Comparison of ENCODE assay signal across 9 cellular contexts in the genomic region with DNA sequence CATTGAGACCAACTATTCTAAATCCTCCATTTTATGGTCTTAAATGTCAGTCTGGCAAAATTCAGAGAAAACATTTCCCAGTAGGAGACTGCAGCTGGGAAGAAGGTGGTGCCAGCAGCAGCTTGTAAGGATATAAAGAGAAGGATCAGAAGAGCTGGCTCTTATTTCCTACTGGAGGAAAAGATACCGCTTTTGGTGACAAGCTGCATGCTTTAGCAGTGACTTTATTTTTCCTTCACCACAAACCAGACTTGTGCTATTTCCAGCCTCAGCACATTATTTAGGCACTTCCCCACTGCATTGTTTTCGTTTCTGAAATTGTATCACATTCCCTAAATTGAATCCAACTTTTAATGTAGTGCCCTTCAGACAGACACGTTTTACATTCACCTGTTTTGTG. TPM values are rescaled to one million over a fixed set of nuclear protein-coding genes. Genes with fewer than 3 reads are reported as not detected.
DNase-seq lines count a peak whose midpoint lies in the region; ATAC-seq and TF ChIP-seq lines count a peak whose summit lies in the region.
"Had no signal": no experiment of that assay in that cellular context is flagged by ENCODE, and none has a peak within 500 bp of the region (broad histone marks: within the 10 kb centered on the region; RNA-seq: fewer than 3 reads in every experiment).

No MANE protein-coding gene starts in this region.

- TF ChIP-seq CTCF in omental fat pad (IDR thresholded peaks at IDR 0.05) = no peak

- ATAC-seq in SK-N-SH treated with all-trans-retinoic acid at 6 μM for 48 hours = peak; percentile 86
- no peak for ATAC-seq in GM21367 (IDR thresholded peaks at IDR 0.05; ENCODE audit: unreplicated experiment)
- no peak for ATAC-seq in omental fat pad (ENCODE audit: low FRiP score)

- H3K4me3 ChIP-seq in skeletal muscle cell (ENCODE audit: low read depth, low read length) = no peak overlapping the region

- peak; percentile 34 for DNase-seq in NCI-H2107 treated with DMSO at 0.1 percent for 48 hours (lab: John Stamatoyannopoulos, UW; ENCODE audit: unreplicated experiment)
- no peak for DNase-seq in NCI-H2107 (lab: John Stamatoyannopoulos, UW)
- DNase-seq in fibroblast of the conjunctiva (ENCODE audit: low read depth) = peak; percentile 63
- peak; percentile 78 for DNase-seq in skeletal muscle cell (ENCODE audit: low read depth)
- no peak for DNase-seq in DMS153 (lab: John Stamatoyannopoulos, UW)
- DNase-seq in omental fat pad (ENCODE audit: low spot score) = no peak
- DNase-seq: immature natural killer cell had no signal

TF ChIP-seq in SK-N-SH treated with all-trans-retinoic acid at 6 μM for 48 hours, 23 proteins besides CTCF, POLR2A, EP300 and RAD21:
- TF ChIP-seq ARNTL (CRISPR knock-in tag; IDR thresholded peaks at IDR 0.05; ENCODE audit: borderline replicate concordance, low read depth) = no peak
- no peak for TF ChIP-seq ZNF70 (CRISPR knock-in tag; IDR thresholded peaks at IDR 0.05)
- TF ChIP-seq TCF4 (CRISPR knock-in tag; IDR thresholded peaks at IDR 0.05; ENCODE audit: borderline replicate concordance) = no peak
- TF ChIP-seq, protein P1, sequence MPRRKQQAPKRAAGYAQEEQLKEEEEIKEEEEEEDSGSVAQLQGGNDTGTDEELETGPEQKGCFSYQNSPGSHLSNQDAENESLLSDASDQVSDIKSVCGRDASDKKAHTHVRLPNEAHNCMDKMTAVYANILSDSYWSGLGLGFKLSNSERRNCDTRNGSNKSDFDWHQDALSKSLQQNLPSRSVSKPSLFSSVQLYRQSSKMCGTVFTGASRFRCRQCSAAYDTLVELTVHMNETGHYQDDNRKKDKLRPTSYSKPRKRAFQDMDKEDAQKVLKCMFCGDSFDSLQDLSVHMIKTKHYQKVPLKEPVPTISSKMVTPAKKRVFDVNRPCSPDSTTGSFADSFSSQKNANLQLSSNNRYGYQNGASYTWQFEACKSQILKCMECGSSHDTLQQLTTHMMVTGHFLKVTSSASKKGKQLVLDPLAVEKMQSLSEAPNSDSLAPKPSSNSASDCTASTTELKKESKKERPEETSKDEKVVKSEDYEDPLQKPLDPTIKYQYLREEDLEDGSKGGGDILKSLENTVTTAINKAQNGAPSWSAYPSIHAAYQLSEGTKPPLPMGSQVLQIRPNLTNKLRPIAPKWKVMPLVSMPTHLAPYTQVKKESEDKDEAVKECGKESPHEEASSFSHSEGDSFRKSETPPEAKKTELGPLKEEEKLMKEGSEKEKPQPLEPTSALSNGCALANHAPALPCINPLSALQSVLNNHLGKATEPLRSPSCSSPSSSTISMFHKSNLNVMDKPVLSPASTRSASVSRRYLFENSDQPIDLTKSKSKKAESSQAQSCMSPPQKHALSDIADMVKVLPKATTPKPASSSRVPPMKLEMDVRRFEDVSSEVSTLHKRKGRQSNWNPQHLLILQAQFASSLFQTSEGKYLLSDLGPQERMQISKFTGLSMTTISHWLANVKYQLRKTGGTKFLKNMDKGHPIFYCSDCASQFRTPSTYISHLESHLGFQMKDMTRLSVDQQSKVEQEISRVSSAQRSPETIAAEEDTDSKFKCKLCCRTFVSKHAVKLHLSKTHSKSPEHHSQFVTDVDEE (CRISPR knock-in tag; IDR thresholded peaks at IDR 0.05) = no peak
- no peak for TF ChIP-seq SNAI2 (CRISPR knock-in tag; IDR thresholded peaks at IDR 0.05)
- TF ChIP-seq ZFP3 (CRISPR knock-in tag; IDR thresholded peaks at IDR 0.05) = no peak
- no peak for TF ChIP-seq PPARA (CRISPR knock-in tag; IDR thresholded peaks at IDR 0.05; ENCODE audit: borderline replicate concordance)
- TF ChIP-seq, protein P2, sequence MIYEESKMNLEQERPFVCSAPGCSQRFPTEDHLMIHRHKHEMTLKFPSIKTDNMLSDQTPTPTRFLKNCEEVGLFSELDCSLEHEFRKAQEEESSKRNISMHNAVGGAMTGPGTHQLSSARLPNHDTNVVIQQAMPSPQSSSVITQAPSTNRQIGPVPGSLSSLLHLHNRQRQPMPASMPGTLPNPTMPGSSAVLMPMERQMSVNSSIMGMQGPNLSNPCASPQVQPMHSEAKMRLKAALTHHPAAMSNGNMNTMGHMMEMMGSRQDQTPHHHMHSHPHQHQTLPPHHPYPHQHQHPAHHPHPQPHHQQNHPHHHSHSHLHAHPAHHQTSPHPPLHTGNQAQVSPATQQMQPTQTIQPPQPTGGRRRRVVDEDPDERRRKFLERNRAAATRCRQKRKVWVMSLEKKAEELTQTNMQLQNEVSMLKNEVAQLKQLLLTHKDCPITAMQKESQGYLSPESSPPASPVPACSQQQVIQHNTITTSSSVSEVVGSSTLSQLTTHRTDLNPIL (CRISPR knock-in tag; IDR thresholded peaks at IDR 0.05; ENCODE audit: low read depth) = no peak
- TF ChIP-seq POU6F1 (CRISPR knock-in tag; IDR thresholded peaks at IDR 0.05; ENCODE audit: borderline replicate concordance, low read depth) = no peak
- no peak for TF ChIP-seq GLIS3 (CRISPR knock-in tag; IDR thresholded peaks at IDR 0.05)
- TF ChIP-seq OSR1 (CRISPR knock-in tag; IDR thresholded peaks at IDR 0.05) = no peak
- TF ChIP-seq ZFP30 (CRISPR knock-in tag; IDR thresholded peaks at IDR 0.05) = no peak
- no peak for TF ChIP-seq ISL1 (CRISPR knock-in tag; IDR thresholded peaks at IDR 0.05)
- TF ChIP-seq, protein P3, sequence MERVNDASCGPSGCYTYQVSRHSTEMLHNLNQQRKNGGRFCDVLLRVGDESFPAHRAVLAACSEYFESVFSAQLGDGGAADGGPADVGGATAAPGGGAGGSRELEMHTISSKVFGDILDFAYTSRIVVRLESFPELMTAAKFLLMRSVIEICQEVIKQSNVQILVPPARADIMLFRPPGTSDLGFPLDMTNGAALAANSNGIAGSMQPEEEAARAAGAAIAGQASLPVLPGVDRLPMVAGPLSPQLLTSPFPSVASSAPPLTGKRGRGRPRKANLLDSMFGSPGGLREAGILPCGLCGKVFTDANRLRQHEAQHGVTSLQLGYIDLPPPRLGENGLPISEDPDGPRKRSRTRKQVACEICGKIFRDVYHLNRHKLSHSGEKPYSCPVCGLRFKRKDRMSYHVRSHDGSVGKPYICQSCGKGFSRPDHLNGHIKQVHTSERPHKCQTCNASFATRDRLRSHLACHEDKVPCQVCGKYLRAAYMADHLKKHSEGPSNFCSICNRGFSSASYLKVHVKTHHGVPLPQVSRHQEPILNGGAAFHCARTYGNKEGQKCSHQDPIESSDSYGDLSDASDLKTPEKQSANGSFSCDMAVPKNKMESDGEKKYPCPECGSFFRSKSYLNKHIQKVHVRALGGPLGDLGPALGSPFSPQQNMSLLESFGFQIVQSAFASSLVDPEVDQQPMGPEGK (CRISPR knock-in tag; IDR thresholded peaks at IDR 0.05; ENCODE audit: borderline replicate concordance) = no peak
- TF ChIP-seq RARB (CRISPR knock-in tag; IDR thresholded peaks at IDR 0.05) = no peak
- no peak for TF ChIP-seq ZC3H10 (CRISPR knock-in tag; IDR thresholded peaks at IDR 0.05)
TF ChIP-seq in SK-N-SH treated with all-trans-retinoic acid at 6 μM for 48 hours: peak in this region for 0.

RNA-seq across cellular contexts. Expression of gene RNF11, which starts 28.4 kb away (rescaled TPM):
- 10 to 100 TPM; 73.4 to 92.6 (median 78.2) TPM for total RNA-seq in omental fat pad

Comparison
In these comparisons a context has a peak if more than half of its experiments do, and no peak if none do; other contexts are left out.
1. DNase-seq: peak in NCI-H2107 treated with DMSO at 0.1 percent for 48 hours (single experiment), fibroblast of the conjunctiva (single experiment) and skeletal muscle cell (single experiment); none in NCI-H2107 (single experiment), DMS153 (single experiment) and omental fat pad (single experiment).